In genomic region chr3:179945569-179945968, GRCh38 we compare ENCODE assay signal across 19 cellular contexts.
DNase-seq lines count a peak whose midpoint lies in the region; ATAC-seq and TF ChIP-seq lines count a peak whose summit lies in the region.
"Had no signal": no experiment of that assay in that cellular context is flagged by ENCODE, and none has a peak within 500 bp of the region (broad histone marks: within the 10 kb centered on the region; RNA-seq: fewer than 3 reads in every experiment).

No MANE protein-coding gene starts in this region.

- intact Hi-C loops in dorsolateral prefrontal cortex (cut with DNase I) (no loop called here), spleen (cut with DNase I; ENCODE audit: low total_unique reads) (no loop called here)

- H3K4me3 Mint-ChIP-seq in progenitor cell of endocrine pancreas (ENCODE audit: low read depth) (no peak overlapping the region), T-cell (no peak overlapping the region)
- H3K4me3 Mint-ChIP-seq: CD14-positive monocyte; CD4-positive, alpha-beta memory T cell; GM23338 had no signal

- peak overlapping the region; percentile 19 for H3K27ac ChIP-seq in DND-41 (ENCODE audit: low read length)
- peak overlapping the region; percentile 53 for H3K27ac ChIP-seq in OCI-LY1 (ENCODE audit: low read depth, low read length, poor library complexity, severe bottlenecking)
- H3K27ac ChIP-seq in dorsolateral prefrontal cortex, result peak overlapping the region in 58 of 59 donors; percentile 12 to 97 (median 89)
- H3K27ac ChIP-seq in substantia nigra (ENCODE audit: low read depth, low read length, poor library complexity, severe bottlenecking), result peak overlapping the region; percentile 79
- H3K27ac ChIP-seq in spleen, result no peak overlapping the region
- H3K27ac ChIP-seq: 22Rv1, A549, BLaER1 had no signal

- no peaks in the 10 kb centered on the region for H3K27me3 ChIP-seq in DND-41 (ENCODE audit: insufficient read depth, low read length, poor library complexity)
- H3K27me3 ChIP-seq in OCI-LY1 (ENCODE audit: insufficient read depth, low read length), result no peaks in the 10 kb centered on the region
- no peaks in the 10 kb centered on the region for H3K27me3 ChIP-seq in dorsolateral prefrontal cortex
- peaks cover 0 to 36% (median 6%) of the 10 kb centered on the region in 7 donors for H3K27me3 ChIP-seq in spleen (replicated peaks in 1 of 7)
- H3K27me3 ChIP-seq: BLaER1 had no signal

- H3K79me2 ChIP-seq in DND-41 (ENCODE audit: insufficient read depth, low read length) (peaks cover 62% of the 10 kb centered on the region), OCI-LY1 (ENCODE audit: insufficient read depth, low read length) (no peaks in the 10 kb centered on the region)

- no peaks in the 10 kb centered on the region for H3F3A ChIP-seq in OCI-LY1 (ENCODE audit: insufficient read depth, low read length)

- no peak for TF ChIP-seq CTCF in DND-41 (IDR thresholded peaks at IDR 0.05; ENCODE audit: borderline replicate concordance, extremely low read depth, low read length, poor library complexity, severe bottlenecking)
- no peak for TF ChIP-seq CTCF in OCI-LY1 (IDR thresholded peaks at IDR 0.05; ENCODE audit: low read length)
- no peak for TF ChIP-seq CTCF in dorsolateral prefrontal cortex (IDR thresholded peaks at IDR 0.05 in 54 of 56, conservative IDR thresholded peaks at IDR 0.05 in 2 of 56; ENCODE audit: low read depth in 1 of 56, partially characterized antibody in 56 of 56)
- TF ChIP-seq CTCF in spleen (IDR thresholded peaks at IDR 0.05 in 8 of 11, conservative IDR thresholded peaks at IDR 0.05 in 3 of 11), result no peak
- no peak for TF ChIP-seq CTCF in progenitor cell of endocrine pancreas (IDR thresholded peaks at IDR 0.05; ENCODE audit: unreplicated experiment)

- no peaks in the 10 kb centered on the region for H3K36me3 Mint-ChIP-seq in progenitor cell of endocrine pancreas (ENCODE audit: insufficient read depth)
- no peaks in the 10 kb centered on the region for H3K36me3 Mint-ChIP-seq in T-cell
- H3K36me3 Mint-ChIP-seq: CD14-positive monocyte; CD4-positive, alpha-beta memory T cell had no signal

- WGBS in spleen, 5 donors, result 75 to 85% (median 78%) methylated on average over 7 of the region's 7 CpGs

- H3K9ac ChIP-seq in DND-41 (ENCODE audit: low read depth, low read length) (no peak overlapping the region), OCI-LY1 (ENCODE audit: low read length) (no peak overlapping the region)
- H3K9ac ChIP-seq: BLaER1 had no signal

- H3K36me3 ChIP-seq in DND-41 (ENCODE audit: insufficient read depth, low read length) (peaks cover 39% of the 10 kb centered on the region; the same call in 1 of the 2 replicates), OCI-LY1 (ENCODE audit: insufficient read depth, low read length) (no peaks in the 10 kb centered on the region), spleen (no peaks in the 10 kb centered on the region)
- H3K36me3 ChIP-seq: BLaER1 had no signal

- H4K20me1 ChIP-seq in DND-41 (ENCODE audit: insufficient read depth, low read length), result no peaks in the 10 kb centered on the region
- no peaks in the 10 kb centered on the region for H4K20me1 ChIP-seq in OCI-LY1 (ENCODE audit: insufficient read depth, low read length)
- H4K20me1 ChIP-seq: BLaER1 had no signal

- CTCF ChIA-PET in T-cell (lab: Charles Lee), result interaction anchor here in 1 of 2 donors (1.0 kb wide), 1 partner anchor 16 kb away, joined by 3 read pairs; no protein-coding TSS in a partner anchor

- H3K27me3 Mint-ChIP-seq in progenitor cell of endocrine pancreas, result peaks cover 15% of the 10 kb centered on the region
- peaks cover 13 to 14% of the 10 kb centered on the region in 2 donors for H3K27me3 Mint-ChIP-seq in T-cell

- H3K27ac Mint-ChIP-seq in progenitor cell of endocrine pancreas, result no peak overlapping the region
- H3K27ac Mint-ChIP-seq in T-cell, result no peak overlapping the region
- H3K27ac Mint-ChIP-seq: CD14-positive monocyte; CD4-positive, alpha-beta memory T cell; GM23338 had no signal

- H3K9me3 ChIP-seq in DND-41 (ENCODE audit: insufficient read depth, low read length, severe bottlenecking), result no peaks in the 10 kb centered on the region
- H3K9me3 ChIP-seq in OCI-LY1 (ENCODE audit: low read length), result no peaks in the 10 kb centered on the region
- no peaks in the 10 kb centered on the region for H3K9me3 ChIP-seq in spleen
- H3K9me3 ChIP-seq: A549, BLaER1 had no signal

- no peaks in the 10 kb centered on the region for H3K9me3 Mint-ChIP-seq in progenitor cell of endocrine pancreas (ENCODE audit: low read depth)
- H3K9me3 Mint-ChIP-seq in T-cell, result no peaks in the 10 kb centered on the region
- H3K9me3 Mint-ChIP-seq: CD4-positive, alpha-beta memory T cell; GM23338 had no signal

- TF ChIP-seq POLR2A in spleen (IDR thresholded peaks at IDR 0.05), result no peak

- H3K4me1 Mint-ChIP-seq in progenitor cell of endocrine pancreas (ENCODE audit: low read depth) (no peaks in the 10 kb centered on the region), T-cell (peaks cover 0 to 5% (median 3%) of the 10 kb centered on the region in 3 donors)

- H3K4me1 ChIP-seq in DND-41 (ENCODE audit: insufficient read depth, low read length) (peaks cover 10% of the 10 kb centered on the region), OCI-LY1 (ENCODE audit: insufficient read depth, low read length, severe bottlenecking) (peaks cover 68% of the 10 kb centered on the region), spleen (peaks cover 0 to 5% (median 4%) of the 10 kb centered on the region in 6 donors)
- H3K4me1 ChIP-seq: A549, BLaER1 had no signal

- H3K4me3 ChIP-seq in DND-41 (ENCODE audit: low read depth in 1 of 2, low read length in 2 of 2) (no peak overlapping the region), OCI-LY1 (ENCODE audit: low read depth, low read length, poor library complexity, severe bottlenecking) (no peak overlapping the region), dorsolateral prefrontal cortex (no peak overlapping the region), spleen (no peak overlapping the region)
- H3K4me3 ChIP-seq: A549, BLaER1, GM23338 had no signal

- ATAC-seq in DND-41 (ENCODE audit: insufficient read depth, low read depth), result no peak
- no peak for ATAC-seq in GM21619 (IDR thresholded peaks at IDR 0.05; ENCODE audit: unreplicated experiment)
- no peak for ATAC-seq in T-cell (replicated peaks in 1 of 4)
- ATAC-seq: A549, GM23338 had no signal

- POLR2A ChIA-PET in T-cell (lab: Charles Lee), result no interaction called here

- no peak overlapping the region for H3K4me2 ChIP-seq in DND-41 (ENCODE audit: insufficient read depth, low read length)
- no peak overlapping the region for H3K4me2 ChIP-seq in OCI-LY1 (ENCODE audit: low read length)
- H3K4me2 ChIP-seq: A549, BLaER1, GM23338 had no signal

- H2AFZ ChIP-seq in DND-41 (ENCODE audit: low read depth, low read length) (no peak overlapping the region), OCI-LY1 (ENCODE audit: low read length) (no peak overlapping the region; the same call in 1 of the 2 replicates)
- H2AFZ ChIP-seq: GM23338 had no signal

- H3K9me2 ChIP-seq in OCI-LY1 (ENCODE audit: low read depth, low read length), result no peaks in the 10 kb centered on the region

- DNase-seq in DND-41 (no peak), dorsolateral prefrontal cortex (no peak), substantia nigra (lab: John Stamatoyannopoulos, UW) (no peak), spleen (no peak), progenitor cell of endocrine pancreas (ENCODE audit: low spot score, unreplicated experiment) (no peak), T-cell (no peak)
- DNase-seq: CD4-positive, alpha-beta memory T cell; DMS153; DMS79; GF-D8; HCEC 1CT; IMR-90 had no signal

Comparison
In these comparisons a context has a peak if more than half of its experiments do, and no peak if none do; other contexts are left out.
1. H3K27ac ChIP-seq: peak in DND-41 (single experiment), OCI-LY1 (single experiment), dorsolateral prefrontal cortex (58 of 59) and substantia nigra (single experiment); none in spleen (0 of 8).